1 cellular context compared by ENCODE assay signal in the genomic region with DNA sequence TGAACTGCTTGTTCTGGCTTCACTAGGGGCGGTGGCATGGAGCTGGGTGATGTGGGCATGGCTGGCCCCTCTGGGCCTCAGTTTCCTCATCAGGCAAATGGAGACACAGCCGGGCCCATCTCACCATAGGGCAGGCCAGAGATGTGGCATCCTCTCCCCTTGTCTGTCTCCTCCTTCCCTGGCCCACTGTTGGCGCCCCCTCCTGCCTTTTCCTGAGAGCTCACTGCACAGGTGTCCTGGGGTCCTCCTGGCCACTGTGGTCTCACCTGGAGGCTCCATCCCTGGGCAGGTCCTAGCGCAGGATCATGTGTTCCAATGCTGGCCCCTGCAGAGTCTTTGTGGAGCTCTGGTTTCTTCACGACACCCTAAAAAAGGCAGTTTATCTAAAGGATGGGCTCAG.
TF ChIP-seq lines count a peak whose summit lies in the region.

No MANE protein-coding gene starts in this region.

TF ChIP-seq in HCT116, 20 proteins besides CTCF, POLR2A, EP300 and RAD21:
- TF ChIP-seq, protein P1, sequence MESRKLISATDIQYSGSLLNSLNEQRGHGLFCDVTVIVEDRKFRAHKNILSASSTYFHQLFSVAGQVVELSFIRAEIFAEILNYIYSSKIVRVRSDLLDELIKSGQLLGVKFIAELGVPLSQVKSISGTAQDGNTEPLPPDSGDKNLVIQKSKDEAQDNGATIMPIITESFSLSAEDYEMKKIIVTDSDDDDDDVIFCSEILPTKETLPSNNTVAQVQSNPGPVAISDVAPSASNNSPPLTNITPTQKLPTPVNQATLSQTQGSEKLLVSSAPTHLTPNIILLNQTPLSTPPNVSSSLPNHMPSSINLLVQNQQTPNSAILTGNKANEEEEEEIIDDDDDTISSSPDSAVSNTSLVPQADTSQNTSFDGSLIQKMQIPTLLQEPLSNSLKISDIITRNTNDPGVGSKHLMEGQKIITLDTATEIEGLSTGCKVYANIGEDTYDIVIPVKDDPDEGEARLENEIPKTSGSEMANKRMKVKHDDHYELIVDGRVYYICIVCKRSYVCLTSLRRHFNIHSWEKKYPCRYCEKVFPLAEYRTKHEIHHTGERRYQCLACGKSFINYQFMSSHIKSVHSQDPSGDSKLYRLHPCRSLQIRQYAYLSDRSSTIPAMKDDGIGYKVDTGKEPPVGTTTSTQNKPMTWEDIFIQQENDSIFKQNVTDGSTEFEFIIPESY (IDR thresholded peaks at IDR 0.05; ENCODE audit: extremely low read depth, insufficient replicate concordance, low read length) = no peak
